Comparison of ENCODE assay signal across 8 cellular contexts in genomic region chr15:39623550-39623931, GRCh38. TPM values are rescaled to one million over a fixed set of nuclear protein-coding genes. Genes with fewer than 3 reads are reported as not detected.
DNase-seq lines count a peak whose midpoint lies in the region; ATAC-seq and TF ChIP-seq lines count a peak whose summit lies in the region.

No MANE protein-coding gene starts in this region.

- DNase-seq in activated T-cell treated with anti-CD3 and anti-CD28 coated beads for 24 hours (ENCODE audit: low read depth) (peak; percentile 9), activated T-cell treated with anti-CD3 and anti-CD28 coated beads for 4 hours (no peak), NCI-H446 (lab: John Stamatoyannopoulos, UW) (no peak), GF-D8 (lab: John Stamatoyannopoulos, UW) (no peak), type B pancreatic cell (ENCODE audit: extremely low spot score, unreplicated experiment) (no peak)
- peak in 1 of 2 donors; percentile 74 for DNase-seq in stimulated activated effector memory CD8-positive, alpha-beta T cell treated with anti-CD3 and anti-CD28 coated beads, Interleukin-12 subunit alpha, Interleukin-12 subunit beta, amount 100 ng/mL, for 72 hours (ENCODE audit: low spot score in 2 of 2)

- peaks cover 19% of the 10 kb centered on the region for H3K9me3 Mint-ChIP-seq in T-helper 1 cell treated with Interleukin-12 subunit alpha and Interleukin-12 subunit beta and Interleukin-4 antibody, amounts not matched to agents 30 μg/mL and 1 μg/mL, for 36 hours
- no peaks in the 10 kb centered on the region for H3K9me3 Mint-ChIP-seq in stimulated activated effector memory CD8-positive, alpha-beta T cell treated with anti-CD3 and anti-CD28 coated beads, Interleukin-12 subunit alpha, Interleukin-12 subunit beta, amount 100 ng/mL, for 72 hours
- H3K9me3 Mint-ChIP-seq in type B pancreatic cell: no peaks in the 10 kb centered on the region

- H3K4me1 Mint-ChIP-seq in T-helper 1 cell treated with Interleukin-12 subunit alpha and Interleukin-12 subunit beta and Interleukin-4 antibody, amounts not matched to agents 30 μg/mL and 1 μg/mL, for 36 hours (ENCODE audit: low read depth): peaks cover 66% of the 10 kb centered on the region
- H3K4me1 Mint-ChIP-seq in stimulated activated effector memory CD8-positive, alpha-beta T cell treated with anti-CD3 and anti-CD28 coated beads, Interleukin-12 subunit alpha, Interleukin-12 subunit beta, amount 100 ng/mL, for 72 hours: peaks cover 67% of the 10 kb centered on the region
- peaks cover 10% of the 10 kb centered on the region for H3K4me1 Mint-ChIP-seq in type B pancreatic cell (ENCODE audit: unreplicated experiment)

- TF ChIP-seq CTCF in type B pancreatic cell (conservative IDR thresholded peaks at IDR 0.05): no peak

- H3K27me3 Mint-ChIP-seq in T-helper 1 cell treated with Interleukin-12 subunit alpha and Interleukin-12 subunit beta and Interleukin-4 antibody, amounts not matched to agents 30 μg/mL and 1 μg/mL, for 36 hours (ENCODE audit: low read depth): peaks cover 7% of the 10 kb centered on the region
- no peaks in the 10 kb centered on the region for H3K27me3 Mint-ChIP-seq in type B pancreatic cell

- H3K27ac Mint-ChIP-seq in T-helper 1 cell treated with Interleukin-12 subunit alpha and Interleukin-12 subunit beta and Interleukin-4 antibody, amounts not matched to agents 30 μg/mL and 1 μg/mL, for 36 hours: peak overlapping the region; percentile 99
- H3K27ac Mint-ChIP-seq in stimulated activated effector memory CD8-positive, alpha-beta T cell treated with anti-CD3 and anti-CD28 coated beads, Interleukin-12 subunit alpha, Interleukin-12 subunit beta, amount 100 ng/mL, for 72 hours: peak overlapping the region; percentile 96
- H3K27ac Mint-ChIP-seq in type B pancreatic cell: no peak overlapping the region

- peaks cover 40% of the 10 kb centered on the region for H3K36me3 Mint-ChIP-seq in T-helper 1 cell treated with Interleukin-12 subunit alpha and Interleukin-12 subunit beta and Interleukin-4 antibody, amounts not matched to agents 30 μg/mL and 1 μg/mL, for 36 hours (ENCODE audit: low read depth)
- peaks cover 9% of the 10 kb centered on the region for H3K36me3 Mint-ChIP-seq in stimulated activated effector memory CD8-positive, alpha-beta T cell treated with anti-CD3 and anti-CD28 coated beads, Interleukin-12 subunit alpha, Interleukin-12 subunit beta, amount 100 ng/mL, for 72 hours
- no peaks in the 10 kb centered on the region for H3K36me3 Mint-ChIP-seq in type B pancreatic cell

- peak; percentile 94 for ATAC-seq in HG02885 (IDR thresholded peaks at IDR 0.05; ENCODE audit: poor library complexity, unreplicated experiment)
- ATAC-seq in stimulated activated effector memory CD8-positive, alpha-beta T cell treated with anti-CD3 and anti-CD28 coated beads, Interleukin-12 subunit alpha, Interleukin-12 subunit beta, amount 100 ng/mL, for 72 hours: peak; percentile 94

- peak overlapping the region; percentile 27 for H3K4me3 Mint-ChIP-seq in T-helper 1 cell treated with Interleukin-12 subunit alpha and Interleukin-12 subunit beta and Interleukin-4 antibody, amounts not matched to agents 30 μg/mL and 1 μg/mL, for 36 hours
- H3K4me3 Mint-ChIP-seq in stimulated activated effector memory CD8-positive, alpha-beta T cell treated with anti-CD3 and anti-CD28 coated beads, Interleukin-12 subunit alpha, Interleukin-12 subunit beta, amount 100 ng/mL, for 72 hours: peak overlapping the region; percentile 78
- no peak overlapping the region for H3K4me3 Mint-ChIP-seq in type B pancreatic cell

RNA-seq across cellular contexts. Expression of gene THBS1, which starts 42.7 kb away (rescaled TPM):
- total RNA-seq in type B pancreatic cell (ENCODE audit: low replicate concordance): 51.7 and 137 TPM in 2 replicates
